In genomic region chr16:10362077-10362863, GRCh38 we compare ENCODE assay signal across 10 cellular contexts. TPM values are rescaled to one million over a fixed set of nuclear protein-coding genes. Genes with fewer than 3 reads are reported as not detected.
DNase-seq lines count a peak whose midpoint lies in the region; ATAC-seq and TF ChIP-seq lines count a peak whose summit lies in the region.
"Had no signal": no experiment of that assay in that cellular context is flagged by ENCODE, and none has a peak within 500 bp of the region (broad histone marks: within the 10 kb centered on the region; RNA-seq: fewer than 3 reads in every experiment).

No MANE protein-coding gene starts in this region.

- H3K4me1 Mint-ChIP-seq in WTC11, result no peaks in the 10 kb centered on the region
- H3K4me1 Mint-ChIP-seq in naive B cell, result peaks cover 7 to 20% (median 13%) of the 10 kb centered on the region in 3 donors

- ATAC-seq in GM18502 (IDR thresholded peaks at IDR 0.05; ENCODE audit: poor library complexity, unreplicated experiment) (peak; percentile 45), WTC11 (no peak), naive B cell (ENCODE audit: low read depth in 2 of 2) (peak; percentile 86 to 89)

- no peaks in the 10 kb centered on the region for H3K27me3 ChIP-seq in adrenal gland

- intact Hi-C loops in adrenal gland (cut with DNase I), result no loop called here

- no peak for TF ChIP-seq CTCF in WTC11 (IDR thresholded peaks at IDR 0.05)
- no peak for TF ChIP-seq CTCF in adrenal gland (IDR thresholded peaks at IDR 0.05)

- H3K27ac Mint-ChIP-seq in WTC11 (no peak overlapping the region), naive B cell (peak overlapping the region; percentile 57 to 94 (median 86))

- H3K36me3 ChIP-seq in adrenal gland (replicated peaks in 1 of 2), result no peaks in the 10 kb centered on the region

- CTCF ChIA-PET in WTC11 (lab: Charles Lee), result interaction anchor here (0.7 kb wide), 1 partner anchor 125 kb away, joined by 4 read pairs; no protein-coding TSS in a partner anchor

- H3K4me3 ChIP-seq in adrenal gland, result no peak overlapping the region

- H3K9me3 ChIP-seq in adrenal gland (replicated peaks in 1 of 3), result no peaks in the 10 kb centered on the region

- POLR2A ChIA-PET in WTC11 (lab: Charles Lee), result interaction anchor here (0.8 kb wide), 1 partner anchor 19 kb away, joined by 3 read pairs; no protein-coding TSS in a partner anchor

- no peak for TF ChIP-seq POLR2A in adrenal gland (IDR thresholded peaks at IDR 0.05)

- H3K9me3 Mint-ChIP-seq in WTC11 (no peaks in the 10 kb centered on the region), naive B cell (peaks cover 0 to 4% (median 0%) of the 10 kb centered on the region in 7 donors)

- peak; percentile 75 to 81 for DNase-seq in Kasumi-1 (lab: John Stamatoyannopoulos, UW)
- no peak for DNase-seq in WTC11 (ENCODE audit: low spot score)
- peak; percentile 63 for DNase-seq in naive B cell
- DNase-seq in medulla oblongata (ENCODE audit: extremely low spot score), result no peak
- no peak for DNase-seq in adrenal gland
- DNase-seq in RKO (ENCODE audit: low spot score), result no peak
- DNase-seq in activated CD8-positive, alpha-beta memory T cell treated with anti-CD3 and anti-CD28 coated beads, Interleukin-2, amount 50 U/mL, for 4 hours, result no peak
- DNase-seq: NCI-H524 treated with DMSO at 0.1 percent for 48 hours had no signal

- H3K27ac ChIP-seq in adrenal gland, result no peak overlapping the region
- H3K27ac ChIP-seq: VCaP had no signal

- no peaks in the 10 kb centered on the region for H3K36me3 Mint-ChIP-seq in WTC11
- H3K36me3 Mint-ChIP-seq in naive B cell, result peaks cover 0 to 4% of the 10 kb centered on the region in 2 donors

- no peaks in the 10 kb centered on the region for H3K27me3 Mint-ChIP-seq in WTC11 (ENCODE audit: low read depth)
- no peaks in the 10 kb centered on the region for H3K27me3 Mint-ChIP-seq in naive B cell

- H3K4me3 Mint-ChIP-seq in WTC11 (no peak overlapping the region), naive B cell (peak overlapping the region; percentile 36 to 87 (median 75))

- H3K4me1 ChIP-seq in adrenal gland (replicated peaks in 1 of 2), result no peaks in the 10 kb centered on the region

- WGBS in adrenal gland, 4 donors, result 58 to 73% (median 70%) methylated on average over 9 of the region's 9 CpGs

TF ChIP-seq in WTC11, 78 proteins besides CTCF, POLR2A, EP300 and RAD21:
- TF ChIP-seq GRHL2 (CRISPR knock-in tag; IDR thresholded peaks at IDR 0.05; ENCODE audit: insufficient replicate concordance, severe bottlenecking) (no peak), OVOL2 (CRISPR knock-in tag; IDR thresholded peaks at IDR 0.05; ENCODE audit: borderline replicate concordance) (no peak), GABPB1 (CRISPR knock-in tag; IDR thresholded peaks at IDR 0.05) (peak; percentile 29; the same call in 1 of the 2 replicates), TCF7 (CRISPR knock-in tag; IDR thresholded peaks at IDR 0.05; ENCODE audit: low read depth) (no peak), HMGA2 (CRISPR knock-in tag; IDR thresholded peaks at IDR 0.05) (no peak)

RNA-seq across cellular contexts. Expression of gene ATF7IP2, which starts 23.6 kb away (rescaled TPM):
- total RNA-seq in WTC11 (2021) (20.3 to 24.2 TPM (median 22.8 TPM) in 3 replicates), adrenal gland (10 to 100 TPM; 28.6 to 97.6 (median 68.5) TPM)
- polyA plus RNA-seq in naive B cell (ENCODE audit: low read depth in 6 of 6) (100 to 1,000 TPM in 4 of 6 donors, 10 to 100 TPM in 2; 67.9 to 172 (median 110) TPM), adrenal gland (10 to 100 TPM; 73.3 to 78.0 (median 77.7) TPM)

Comparison
In these comparisons a context has a peak if more than half of its experiments do, and no peak if none do; other contexts are left out.
1. DNase-seq: peak in Kasumi-1 (2 of 2) and naive B cell (single experiment); none in WTC11 (single experiment), medulla oblongata (single experiment), adrenal gland (0 of 7), RKO (single experiment) and activated CD8-positive, alpha-beta memory T cell treated with anti-CD3 and anti-CD28 coated beads, Interleukin-2, amount 50 U/mL, for 4 hours (single experiment).